9 cellular contexts compared by ENCODE assay signal in genomic region chr22:20979243-20979809, GRCh38. TPM values are rescaled to one million over a fixed set of nuclear protein-coding genes. Genes with fewer than 3 reads are reported as not detected.
DNase-seq lines count a peak whose midpoint lies in the region; ATAC-seq and TF ChIP-seq lines count a peak whose summit lies in the region.
"Had no signal": no experiment of that assay in that cellular context is flagged by ENCODE, and none has a peak within 500 bp of the region (broad histone marks: within the 10 kb centered on the region; RNA-seq: fewer than 3 reads in every experiment).

No MANE protein-coding gene starts in this region.

- peaks cover 34 to 45% (median 43%) of the 10 kb centered on the region in 4 donors for H3K4me1 ChIP-seq in esophagus muscularis mucosa
- H3K4me1 ChIP-seq in stomach: peaks cover 34 to 48% (median 41%) of the 10 kb centered on the region in 4 donors
- peaks cover 3% of the 10 kb centered on the region; the same call in 1 of the 2 replicates for H3K4me1 ChIP-seq in SJCRH30

- DNase-seq in HFFc6 (no peak), activated T-cell treated with anti-CD3 and anti-CD28 coated beads for 48 hours (ENCODE audit: low read depth) (peak; percentile 60), esophagus muscularis mucosa (ENCODE audit: extremely low spot score) (no peak), stomach (peak; percentile 67), SJCRH30 (no peak)
- peak; percentile 81 for DNase-seq in natural killer cell treated with Interleukin-12 subunit alpha and Interleukin-12 subunit beta and Interleukin-15 and Interleukin-18, amount 100 ng/mL, for 72 hours (ENCODE audit: low spot score)

- no peak overlapping the region for H3K27ac Mint-ChIP-seq in HFFc6
- peak overlapping the region; percentile 33 to 37 for H3K27ac Mint-ChIP-seq in natural killer cell treated with Interleukin-12 subunit alpha and Interleukin-12 subunit beta and Interleukin-15 and Interleukin-18, amount 100 ng/mL, for 72 hours

- TF ChIP-seq POLR2A in esophagus muscularis mucosa (IDR thresholded peaks at IDR 0.05; ENCODE audit: low read depth) (no peak), stomach (IDR thresholded peaks at IDR 0.05) (no peak)

- H3K36me3 ChIP-seq in esophagus muscularis mucosa: peaks cover 0 to 9% (median 6%) of the 10 kb centered on the region in 4 donors
- peaks cover 0 to 9% (median 6%) of the 10 kb centered on the region in 4 donors for H3K36me3 ChIP-seq in stomach
- no peaks in the 10 kb centered on the region for H3K36me3 ChIP-seq in SJCRH30

- peaks cover 22% of the 10 kb centered on the region for H3K36me3 Mint-ChIP-seq in HFFc6 (ENCODE audit: low read depth)
- peaks cover 4% of the 10 kb centered on the region for H3K36me3 Mint-ChIP-seq in natural killer cell treated with Interleukin-12 subunit alpha and Interleukin-12 subunit beta and Interleukin-15 and Interleukin-18, amount 100 ng/mL, for 72 hours

- peaks cover 23% of the 10 kb centered on the region for H3K4me1 Mint-ChIP-seq in HFFc6 (ENCODE audit: low read depth)
- H3K4me1 Mint-ChIP-seq in natural killer cell treated with Interleukin-12 subunit alpha and Interleukin-12 subunit beta and Interleukin-15 and Interleukin-18, amount 100 ng/mL, for 72 hours (ENCODE audit: low read depth in 2 of 2): peaks cover 31 to 35% of the 10 kb centered on the region in 2 donors

- ATAC-seq in natural killer cell treated with Interleukin-12 subunit alpha and Interleukin-12 subunit beta and Interleukin-15 and Interleukin-18, amount 100 ng/mL, for 72 hours: peak; percentile 69 to 83
- ATAC-seq in HG03565 (IDR thresholded peaks at IDR 0.05; ENCODE audit: unreplicated experiment): no peak
- ATAC-seq in GM21786 (IDR thresholded peaks at IDR 0.05; ENCODE audit: unreplicated experiment): no peak

- H3K9me3 ChIP-seq in esophagus muscularis mucosa (peaks cover 0 to 8% (median 4%) of the 10 kb centered on the region in 4 donors), stomach (peaks cover 0 to 10% (median 8%) of the 10 kb centered on the region in 4 donors), SJCRH30 (replicated peaks) (0 out of 2 replicates have a peak, but pooled peaks cover 3% of the 10 kb centered on the region)

- H3K27ac ChIP-seq in esophagus muscularis mucosa (replicated peaks in 1 of 4): peak overlapping the region in 3 of 4 donors; percentile 20 to 94 (median 52)
- peak overlapping the region in 2 of 5 donors; percentile 7 to 97 for H3K27ac ChIP-seq in stomach
- H3K27ac ChIP-seq in SJCRH30: no peak overlapping the region

- no peak for TF ChIP-seq CTCF in HFFc6 (IDR thresholded peaks at IDR 0.05)
- TF ChIP-seq CTCF in esophagus muscularis mucosa (IDR thresholded peaks at IDR 0.05): no peak
- no peak for TF ChIP-seq CTCF in stomach (IDR thresholded peaks at IDR 0.05)

- WGBS in esophagus muscularis mucosa: 29% methylated on average over 13 of the region's 39 CpGs
- WGBS in stomach, 5 donors: 10 to 30% (median 14%) methylated on average over 15 to 39 of the region's 39 CpGs

- peaks cover 3% of the 10 kb centered on the region for H3K27me3 Mint-ChIP-seq in HFFc6 (ENCODE audit: insufficient read depth)
- no peaks in the 10 kb centered on the region for H3K27me3 Mint-ChIP-seq in natural killer cell treated with Interleukin-12 subunit alpha and Interleukin-12 subunit beta and Interleukin-15 and Interleukin-18, amount 100 ng/mL, for 72 hours

- peak overlapping the region; percentile 30; the same call in 1 of the 2 replicates for H3K4me3 Mint-ChIP-seq in HFFc6
- H3K4me3 Mint-ChIP-seq in natural killer cell treated with Interleukin-12 subunit alpha and Interleukin-12 subunit beta and Interleukin-15 and Interleukin-18, amount 100 ng/mL, for 72 hours: peak overlapping the region; percentile 62

- intact Hi-C loops in esophagus muscularis mucosa (cut with DNase I): no loop called here
- intact Hi-C loops in stomach (cut with DNase I; ENCODE audit: low total_unique reads): no loop called here

- H3K4me3 ChIP-seq in esophagus muscularis mucosa: peak overlapping the region; percentile 36 to 51 (median 40)
- peak overlapping the region; percentile 18 to 29 (median 28) for H3K4me3 ChIP-seq in stomach
- no peak overlapping the region for H3K4me3 ChIP-seq in SJCRH30

- no peak for TF ChIP-seq EP300 in esophagus muscularis mucosa (IDR thresholded peaks at IDR 0.05)
- TF ChIP-seq EP300 in stomach (IDR thresholded peaks at IDR 0.05): no peak

- peaks cover 16% of the 10 kb centered on the region for H3K9me3 Mint-ChIP-seq in HFFc6
- no peaks in the 10 kb centered on the region for H3K9me3 Mint-ChIP-seq in natural killer cell treated with Interleukin-12 subunit alpha and Interleukin-12 subunit beta and Interleukin-15 and Interleukin-18, amount 100 ng/mL, for 72 hours

- no peaks in the 10 kb centered on the region for H3K27me3 ChIP-seq in esophagus muscularis mucosa
- H3K27me3 ChIP-seq in stomach: peaks cover 0 to 11% (median 0%) of the 10 kb centered on the region in 3 donors
- no peaks in the 10 kb centered on the region for H3K27me3 ChIP-seq in SJCRH30

RNA-seq across cellular contexts. Expression of gene LZTR1, which starts 2.8 kb away (rescaled TPM):
- total RNA-seq in HFFc6 (2021; fragmentation: NEBNext Ultra II Directional; extraction: Animal tissue kit (Norgen Biotek cat#: 25700)): 10 to 100 TPM; 50.6 to 64.0 (median 57.2) TPM
- total RNA-seq in esophagus muscularis mucosa (10 to 100 TPM; 42.4 to 76.3 (median 57.2) TPM), stomach (100 to 1,000 TPM in 1 of 5 donors, 10 to 100 TPM in 4; 21.6 to 148 (median 43.5) TPM)
- total RNA-seq in natural killer cell treated with Interleukin-12 subunit alpha and Interleukin-12 subunit beta and Interleukin-15 and Interleukin-18, amount 100 ng/mL, for 72 hours: 100 to 1,000 TPM in 1 of 2 donors, 10 to 100 TPM in 1; 76.2 to 133 TPM
- 10 to 100 TPM; 13.7 to 33.7 (median 17.7) TPM for polyA plus RNA-seq in stomach
- 24.5 and 39.9 TPM in 2 replicates for total RNA-seq in SJCRH30 (2014; rRNA removed; shearing (Covaris generic))

RNA-seq across cellular contexts. Expression of gene AIFM3, which starts 12.3 kb away (rescaled TPM):
- total RNA-seq in HFFc6 (2021; fragmentation: NEBNext Ultra II Directional; extraction: Animal tissue kit (Norgen Biotek cat#: 25700)): under 1 TPM in 3 of 6 experiments, not detected in 3; 0.15 to 0.51 (median 0.31) TPM
- 1 to 10 TPM in 3 of 4 donors, under 1 TPM in 1; 0.92 to 1.7 (median 1.4) TPM for total RNA-seq in esophagus muscularis mucosa
- total RNA-seq in natural killer cell treated with Interleukin-12 subunit alpha and Interleukin-12 subunit beta and Interleukin-15 and Interleukin-18, amount 100 ng/mL, for 72 hours: 1 to 10 TPM in 1 of 2 donors, not detected in 1; 1.5 TPM
- 100 to 1,000 TPM in 1 of 5 donors, under 1 TPM in 1, not detected in 3; 0.55 to 157 TPM for total RNA-seq in stomach
- 1 to 10 TPM in 2 of 3 donors, under 1 TPM in 1; 0.75 to 4.1 (median 2.1) TPM for polyA plus RNA-seq in stomach
- total RNA-seq in SJCRH30 (2014; rRNA removed; shearing (Covaris generic)): 0.20 TPM in 1 of 2 replicates, not detected in the other
- total RNA-seq: HT1080 had no signal

RNA-seq across cellular contexts. Expression of gene THAP7, which starts 22.6 kb away (rescaled TPM):
- total RNA-seq in HFFc6 (2021; fragmentation: NEBNext Ultra II Directional; extraction: Animal tissue kit (Norgen Biotek cat#: 25700)): 10 to 100 TPM; 17.8 to 23.1 (median 21.1) TPM
- total RNA-seq in esophagus muscularis mucosa: 10 to 100 TPM; 33.2 to 42.4 (median 39.1) TPM
- 10 to 100 TPM; 20.4 to 30.7 TPM for total RNA-seq in natural killer cell treated with Interleukin-12 subunit alpha and Interleukin-12 subunit beta and Interleukin-15 and Interleukin-18, amount 100 ng/mL, for 72 hours
- 10 to 100 TPM in 4 of 5 donors, 1 to 10 TPM in 1; 5.8 to 57.2 (median 17.4) TPM for total RNA-seq in stomach
- 10 to 100 TPM; 39.6 to 45.1 (median 44.7) TPM for polyA plus RNA-seq in stomach
- 42.1 and 47.8 TPM in 2 replicates for total RNA-seq in SJCRH30 (2014; rRNA removed; shearing (Covaris generic))

RNA-seq across cellular contexts. Expression of gene P2RX6, which starts 35.6 kb away (rescaled TPM):
- 1 to 10 TPM; 1.6 to 4.0 (median 1.9) TPM for total RNA-seq in HFFc6 (2021; fragmentation: NEBNext Ultra II Directional; extraction: Animal tissue kit (Norgen Biotek cat#: 25700))
- under 1 TPM; 0.39 to 0.50 (median 0.41) TPM for total RNA-seq in esophagus muscularis mucosa
- not detected for total RNA-seq in natural killer cell treated with Interleukin-12 subunit alpha and Interleukin-12 subunit beta and Interleukin-15 and Interleukin-18, amount 100 ng/mL, for 72 hours
- under 1 TPM in 1 of 5 donors, not detected in 4; 0.55 TPM for total RNA-seq in stomach
- under 1 TPM in 2 of 3 donors, not detected in 1; 0.10 to 0.31 TPM for polyA plus RNA-seq in stomach
- 10.0 and 11.3 TPM in 2 replicates for total RNA-seq in SJCRH30 (2014; rRNA removed; shearing (Covaris generic))

RNA-seq across cellular contexts. Expression of gene SLC7A4, which starts 53.0 kb away (rescaled TPM):
- under 1 TPM in 1 of 6 experiments, not detected in 5; 0.07 TPM for total RNA-seq in HFFc6 (2021; fragmentation: NEBNext Ultra II Directional; extraction: Animal tissue kit (Norgen Biotek cat#: 25700))
- total RNA-seq in esophagus muscularis mucosa (under 1 TPM; 0.23 to 0.42 (median 0.36) TPM), stomach (under 1 TPM in 1 of 5 donors, not detected in 4; 0.18 TPM)
- not detected for total RNA-seq in natural killer cell treated with Interleukin-12 subunit alpha and Interleukin-12 subunit beta and Interleukin-15 and Interleukin-18, amount 100 ng/mL, for 72 hours
- 1 to 10 TPM in 1 of 3 donors, under 1 TPM in 1, not detected in 1; 0.12 to 1.0 TPM for polyA plus RNA-seq in stomach
- total RNA-seq in SJCRH30 (2014; rRNA removed; shearing (Covaris generic)): not detected in 2 replicates
- total RNA-seq: HT1080 had no signal

Comparison
In these comparisons a context has a peak if more than half of its experiments do, and no peak if none do; other contexts are left out.
1. DNase-seq: peak in activated T-cell treated with anti-CD3 and anti-CD28 coated beads for 48 hours (single experiment), natural killer cell treated with Interleukin-12 subunit alpha and Interleukin-12 subunit beta and Interleukin-15 and Interleukin-18, amount 100 ng/mL, for 72 hours (single experiment) and stomach (single experiment); none in HFFc6 (single experiment), esophagus muscularis mucosa (single experiment) and SJCRH30 (0 of 2).
2. ATAC-seq: peak in natural killer cell treated with Interleukin-12 subunit alpha and Interleukin-12 subunit beta and Interleukin-15 and Interleukin-18, amount 100 ng/mL, for 72 hours (2 of 2); none in HG03565 (single experiment) and GM21786 (single experiment).